8 cellular contexts compared by ENCODE assay signal in the genomic region with DNA sequence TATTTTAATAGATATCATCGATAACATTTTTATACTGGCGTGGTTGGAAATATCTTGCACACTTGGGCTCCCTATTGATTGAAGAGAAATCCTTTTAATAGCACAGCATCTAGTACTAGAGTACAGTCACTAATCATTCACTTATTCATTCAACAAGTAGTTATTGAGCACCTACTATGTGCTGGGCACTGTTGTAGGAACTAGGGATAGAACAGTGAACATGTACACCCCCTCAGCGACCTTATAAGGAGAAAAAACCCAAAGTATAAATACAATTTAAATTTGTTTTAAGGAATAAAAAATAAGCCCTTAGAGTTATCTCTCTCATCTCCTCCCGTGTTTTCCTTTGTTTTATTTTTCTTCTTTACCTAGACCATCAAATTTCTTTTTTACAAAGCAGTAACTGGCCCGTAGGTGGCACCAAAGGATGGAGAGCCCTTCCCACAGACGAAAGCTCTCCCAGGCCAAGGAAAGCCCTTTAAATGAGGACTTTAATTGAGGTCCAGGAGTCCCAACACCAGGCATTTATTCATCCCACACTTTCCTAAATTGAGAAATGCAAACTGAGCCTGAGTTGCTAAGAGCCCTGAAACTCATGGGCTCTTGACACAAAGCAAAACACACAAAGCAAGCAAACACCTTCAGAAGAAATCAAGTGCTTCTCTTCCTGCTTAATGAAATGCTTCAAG. TPM values are rescaled to one million over a fixed set of nuclear protein-coding genes. Genes with fewer than 3 reads are reported as not detected.
DNase-seq lines count a peak whose midpoint lies in the region; ATAC-seq and TF ChIP-seq lines count a peak whose summit lies in the region.

No MANE protein-coding gene starts in this region.

- no peak for ATAC-seq in HG02763 (IDR thresholded peaks at IDR 0.05; ENCODE audit: unreplicated experiment)

- no peak overlapping the region for H3K4me3 ChIP-seq in WI38 (ENCODE audit: low read depth, low read length)
- no peak overlapping the region for H3K4me3 ChIP-seq in kidney epithelial cell (ENCODE audit: low read depth, low read length)

- DNase-seq in DMS 273 (lab: John Stamatoyannopoulos, UW; ENCODE audit: unreplicated experiment) (peak; percentile 51), DMS 273 treated with DMSO at 0.1 percent for 48 hours (lab: John Stamatoyannopoulos, UW) (no peak), KBM-7 (peak; percentile 45), kidney epithelial cell (ENCODE audit: low read depth) (no peak), SKM-1 treated with dmso at 0.1 percent for 144 hours (lab: John Stamatoyannopoulos, UW; ENCODE audit: unreplicated experiment) (no peak), GF-D8 (lab: John Stamatoyannopoulos, UW) (no peak)

- TF ChIP-seq CTCF in WI38 (IDR thresholded peaks at IDR 0.05; ENCODE audit: low read depth, low read length) (peak; percentile 48), kidney epithelial cell (IDR thresholded peaks at IDR 0.05; ENCODE audit: insufficient read depth, low read length, poor library complexity, severe bottlenecking) (peak; percentile 74)

- no peaks in the 10 kb centered on the region for H3K36me3 ChIP-seq in kidney epithelial cell (ENCODE audit: control insufficient read depth, insufficient read depth, low read length)

- no peaks in the 10 kb centered on the region for H3K27me3 ChIP-seq in kidney epithelial cell (ENCODE audit: control insufficient read depth, insufficient read depth, low read length)

- in situ Hi-C loops in KBM-7 (cut with MboI; ENCODE audit: low pct_unique_long_range_greater_than_20kb, low sequenced_read_pairs) = no loop called here

RNA-seq across cellular contexts. Expression of a gene that starts 29.0 kb away (rescaled TPM):
- 301 and 331 TPM in 2 replicates for total RNA-seq in kidney epithelial cell

Comparison
In these comparisons a context has a peak if more than half of its experiments do, and no peak if none do; other contexts are left out.
1. DNase-seq: peak in DMS 273 (single experiment) and KBM-7 (single experiment); none in DMS 273 treated with DMSO at 0.1 percent for 48 hours (single experiment), kidney epithelial cell (single experiment), SKM-1 treated with dmso at 0.1 percent for 144 hours (single experiment) and GF-D8 (single experiment).